In the genomic region with DNA sequence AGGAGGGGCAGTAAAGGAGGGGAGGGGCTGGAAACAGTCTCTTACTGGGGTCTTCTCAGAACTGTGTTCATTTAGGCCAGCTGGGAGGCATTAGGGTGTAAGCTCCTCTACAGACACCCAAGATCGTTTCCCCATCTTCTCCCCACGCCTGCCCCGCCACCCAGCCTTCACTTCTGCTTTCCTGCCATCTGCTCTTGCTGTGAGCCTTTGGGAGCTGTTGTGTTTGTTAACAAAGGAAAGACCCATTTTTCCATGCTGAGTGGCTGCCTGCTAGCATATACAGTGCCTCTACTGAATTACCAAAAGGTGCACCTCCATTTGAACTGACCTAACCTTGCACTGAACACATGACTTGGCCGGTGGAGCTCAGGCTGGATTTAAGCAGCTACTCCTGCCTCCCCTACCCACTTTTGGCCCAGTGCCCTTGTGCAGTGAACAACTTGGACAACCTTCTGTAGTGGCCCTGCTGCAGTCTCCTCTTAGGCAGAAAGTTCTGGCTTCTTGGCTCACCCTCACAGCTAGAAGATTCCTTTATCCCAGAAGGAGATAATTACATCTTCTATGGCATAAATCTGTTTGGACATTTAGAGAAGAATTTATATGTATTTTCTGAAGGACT, we compare ENCODE assay signal across 1 cellular context.
TF ChIP-seq lines count a peak whose summit lies in the region.

No MANE protein-coding gene starts in this region.

TF ChIP-seq in H1, 55 proteins besides CTCF, POLR2A, EP300 and RAD21 (continued from another document):
- TF ChIP-seq TAF7 (optimal IDR thresholded peaks at IDR 0.05; ENCODE audit: borderline replicate concordance, low read depth, low read length) (no peak), EGR1 (IDR thresholded peaks at IDR 0.05; ENCODE audit: borderline replicate concordance, low read depth, low read length) (no peak), BACH1 (IDR thresholded peaks at IDR 0.05; ENCODE audit: low read length) (no peak), TEAD4 (IDR thresholded peaks at IDR 0.05; ENCODE audit: low read depth, low read length) (no peak), NANOG (IDR thresholded peaks at IDR 0.05; ENCODE audit: insufficient read depth, low read depth, low read length, poor library complexity, severe bottlenecking) (no peak), HDAC6 (IDR thresholded peaks at IDR 0.05; ENCODE audit: low read depth, low read length) (no peak)
